In the genomic region with DNA sequence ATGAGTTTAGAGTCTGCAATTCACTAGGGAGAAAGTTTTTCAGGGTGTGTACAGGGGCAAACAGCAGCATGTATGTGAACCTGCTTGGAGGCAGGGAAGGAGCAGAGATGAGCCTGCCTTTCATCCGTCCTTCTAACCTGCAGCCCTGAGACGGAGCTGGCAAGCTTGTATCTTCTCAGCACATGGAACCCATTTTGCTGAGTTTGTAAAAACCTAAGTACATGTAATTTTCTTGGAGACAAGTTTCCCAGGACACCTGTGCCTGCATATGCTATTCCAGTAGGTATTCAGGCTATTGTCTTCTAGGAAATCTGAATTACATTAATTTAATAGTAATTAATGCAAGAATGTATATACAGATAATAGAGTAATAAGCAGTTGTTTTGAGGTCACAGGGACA, we compare ENCODE assay signal across 20 cellular contexts. TPM values are rescaled to one million over a fixed set of nuclear protein-coding genes. Genes with fewer than 3 reads are reported as not detected.
A peak's percentile ranks its signal among the peaks of the same experiment; 100 is the strongest.
DNase-seq lines count a peak whose midpoint lies in the region; ATAC-seq, FAIRE-seq and TF ChIP-seq lines count a peak whose summit lies in the region.
"Had no signal": no experiment of that assay in that cellular context is flagged by ENCODE, and none has a peak within 500 bp of the region (broad histone marks: within the 10 kb centered on the region; RNA-seq: fewer than 3 reads in every experiment).

No MANE protein-coding gene starts in this region.

- no peak overlapping the region for H2BK12ac ChIP-seq in trophoblast cell (ENCODE audit: low read length)

- TF ChIP-seq RAD21 in A549 (conservative IDR thresholded peaks at IDR 0.05 in 1 of 2, IDR thresholded peaks at IDR 0.05 in 1 of 2), result no peak
- TF ChIP-seq RAD21 in IMR-90 (IDR thresholded peaks at IDR 0.05; ENCODE audit: low read length), result no peak

- no peaks in the 10 kb centered on the region for H3K4me1 ChIP-seq in A549
- no peaks in the 10 kb centered on the region for H3K4me1 ChIP-seq in IMR-90 (ENCODE audit: control insufficient read depth, insufficient read depth, low read length)
- no peaks in the 10 kb centered on the region for H3K4me1 ChIP-seq in trophoblast cell (ENCODE audit: control insufficient read depth in 1 of 2, insufficient read depth in 2 of 2, low read length in 2 of 2)
- H3K4me1 ChIP-seq: BLaER1 treated with 17β-estradiol and CSF1 and Interleukin-3, amounts not matched to agents 10 nM and 100 nM; Caco-2 had no signal

- H3K4me2 ChIP-seq in A549 (no peak overlapping the region), IMR-90 (ENCODE audit: low read depth, low read length) (no peak overlapping the region), trophoblast cell (ENCODE audit: low read length) (no peak overlapping the region)
- H3K4me2 ChIP-seq: BLaER1 treated with 17β-estradiol and CSF1 and Interleukin-3, amounts not matched to agents 10 nM and 100 nM had no signal

- no peak overlapping the region for H4K12ac ChIP-seq in trophoblast cell (ENCODE audit: low read depth, low read length)

- no peaks in the 10 kb centered on the region for H3K79me1 ChIP-seq in IMR-90 (ENCODE audit: low read depth in 1 of 2, low read length in 2 of 2)
- no peaks in the 10 kb centered on the region for H3K79me1 ChIP-seq in trophoblast cell (ENCODE audit: low read length)

- WGBS in A549 (ENCODE audit: missing lambda C conversion rate), result 62% methylated on average over 2 of the region's 2 CpGs
- WGBS in IMR-90 (ENCODE audit: extremely low coverage in 2 of 2, insufficient read length in 1 of 2), 2 experiments, result no CpG with 5 or more reads among the region's 2 CpGs
- no CpG with 5 or more reads among the region's 2 CpGs for WGBS in trophoblast cell (ENCODE audit: extremely low coverage, insufficient coverage, insufficient read length)

- H4K8ac ChIP-seq in IMR-90 (ENCODE audit: low read depth in 2 of 2, low read length in 2 of 2) (no peak overlapping the region), trophoblast cell (ENCODE audit: low read depth, low read length) (no peak overlapping the region)

- no peak for FAIRE-seq in A549 (lab: Jason Lieb, UNC)
- FAIRE-seq: A204.1, D721Med, G401.6, GM12891, GM19239 had no signal

- H4K20me1 ChIP-seq in IMR-90 (ENCODE audit: insufficient read depth, low read length), result no peaks in the 10 kb centered on the region
- H4K20me1 ChIP-seq: BLaER1 treated with 17β-estradiol and CSF1 and Interleukin-3, amounts not matched to agents 10 nM and 100 nM had no signal

- no TSS peak for BruUV-seq in IMR-90 (replicated peaks; lab: Mats Ljungman, UMichigan)

- H3K4ac ChIP-seq in IMR-90 (ENCODE audit: low read depth, low read length) (no peak overlapping the region), trophoblast cell (ENCODE audit: low read depth, low read length) (no peak overlapping the region)

- dilution Hi-C loops in IMR-90 (cut with HindIII; ENCODE audit: low sequenced_read_pairs, unreplicated experiment), result no loop called here

- H3K18ac ChIP-seq in IMR-90 (ENCODE audit: low read depth, low read length), result no peak overlapping the region
- H3K18ac ChIP-seq in trophoblast cell (ENCODE audit: low read length), result no peak overlapping the region

- H3K14ac ChIP-seq in IMR-90 (replicated peaks; ENCODE audit: low read depth, low read length), result no peak overlapping the region
- H3K14ac ChIP-seq in trophoblast cell (ENCODE audit: low read length), result no peak overlapping the region

- H4K5ac ChIP-seq in IMR-90 (ENCODE audit: low read depth, low read length), result no peak overlapping the region

- H4K91ac ChIP-seq in IMR-90 (ENCODE audit: insufficient read depth, low read depth, low read length), result no peak overlapping the region
- no peak overlapping the region for H4K91ac ChIP-seq in trophoblast cell (ENCODE audit: low read depth, low read length)

- H3K27ac ChIP-seq in A549, result no peak overlapping the region
- no peak overlapping the region for H3K27ac ChIP-seq in IMR-90 (ENCODE audit: insufficient read depth, low read length)
- no peak overlapping the region for H3K27ac ChIP-seq in trophoblast cell (ENCODE audit: low read depth, low read length)
- H3K27ac ChIP-seq: BLaER1 treated with 17β-estradiol and CSF1 and Interleukin-3, amounts not matched to agents 10 nM and 100 nM; C4-2B had no signal

- no peaks in the 10 kb centered on the region for H3K9me1 ChIP-seq in IMR-90 (ENCODE audit: insufficient read depth, low read length)

- H3K23ac ChIP-seq in IMR-90 (ENCODE audit: low read depth, low read length) (no peak overlapping the region), trophoblast cell (ENCODE audit: low read length) (peak overlapping the region; percentile 46)

- H3K9me3 ChIP-seq in A549, result no peaks in the 10 kb centered on the region
- no peaks in the 10 kb centered on the region for H3K9me3 ChIP-seq in IMR-90 (ENCODE audit: control insufficient read depth, insufficient read depth, low read length)
- H3K9me3 ChIP-seq in trophoblast cell (ENCODE audit: insufficient read depth, low read depth, low read length), result no peaks in the 10 kb centered on the region
- H3K9me3 ChIP-seq: Caco-2 had no signal

- H3K4me3 ChIP-seq in A549, result no peak overlapping the region
- H3K4me3 ChIP-seq in IMR-90 (ENCODE audit: insufficient read depth, low read depth, low read length), result no peak overlapping the region
- no peak overlapping the region for H3K4me3 ChIP-seq in trophoblast cell (ENCODE audit: low read depth, low read length)
- H3K4me3 ChIP-seq: BLaER1 treated with 17β-estradiol and CSF1 and Interleukin-3, amounts not matched to agents 10 nM and 100 nM had no signal

- H2BK120ac ChIP-seq in IMR-90 (ENCODE audit: low read depth, low read length) (no peak overlapping the region), trophoblast cell (ENCODE audit: insufficient read depth, low read length, poor library complexity) (no peak overlapping the region)

- in situ Hi-C loops in IMR-90 (cut with MboI; ENCODE audit: low sequenced_read_pairs), result no loop called here

- no peak overlapping the region for H3K56ac ChIP-seq in IMR-90 (ENCODE audit: extremely low read depth, insufficient read depth, low read length)

- intact Hi-C loops in IMR-90 (cut with micrococcal nuclease), result no loop called here

- ATAC-seq in A549 (no peak), IMR-90 (ENCODE audit: low read depth) (no peak), HG03469 (IDR thresholded peaks at IDR 0.05; ENCODE audit: unreplicated experiment) (no peak)
- ATAC-seq: CD8-positive, alpha-beta T cell had no signal

- no peak overlapping the region for H2BK20ac ChIP-seq in IMR-90 (ENCODE audit: low read depth, low read length)

- H3K36me3 ChIP-seq in IMR-90 (ENCODE audit: control insufficient read depth, insufficient read depth, low read length) (no peaks in the 10 kb centered on the region), trophoblast cell (ENCODE audit: control insufficient read depth in 1 of 2, insufficient read depth in 2 of 2, low read length in 2 of 2) (no peaks in the 10 kb centered on the region)
- H3K36me3 ChIP-seq: BLaER1 treated with 17β-estradiol and CSF1 and Interleukin-3, amounts not matched to agents 10 nM and 100 nM had no signal

- no peak for TF ChIP-seq CTCF in A549 (IDR thresholded peaks at IDR 0.05)
- TF ChIP-seq CTCF in IMR-90 (conservative IDR thresholded peaks at IDR 0.05; ENCODE audit: low read depth, low read length), result no peak

- no peak overlapping the region for H2AK9ac ChIP-seq in IMR-90 (replicated peaks; ENCODE audit: low read depth, low read length, poor library complexity)

- no peak for TF ChIP-seq POLR2A in A549 (IDR thresholded peaks at IDR 0.05; ENCODE audit: low read length)
- TF ChIP-seq POLR2A in IMR-90 (IDR thresholded peaks at IDR 0.05; ENCODE audit: low read depth, low read length), result no peak

- TF ChIP-seq EP300 in A549 (IDR thresholded peaks at IDR 0.05), result no peak

- no peak for DNase-seq in A549 (ENCODE audit: low read depth in 1 of 2, low spot score in 1 of 2)
- no peak for DNase-seq in IMR-90
- no peak for DNase-seq in trophoblast cell
- no peak for DNase-seq in NCI-H1694 (lab: John Stamatoyannopoulos, UW)
- DNase-seq: 8988T; AML-193; Caco-2; Calu3; CD4-positive, alpha-beta T cell; CD8-positive, alpha-beta T cell; DMS79 treated with DMSO at 0.1 percent for 48 hours; GF-D8 had no signal

- CTCF ChIA-PET in A549 (lab: Yijun Ruan, JAX), result no interaction called here
- CTCF ChIA-PET in IMR-90 (lab: Yijun Ruan, JAX), result interaction anchor here (0.7 to 0.9 kb wide), 2 partner anchors 17 to 136 kb away, joined by 3 to 4 read pairs; no protein-coding TSS in a partner anchor

- H3K79me2 ChIP-seq in trophoblast cell (ENCODE audit: control insufficient read depth, insufficient read depth, low read length, poor library complexity), result no peaks in the 10 kb centered on the region

- H2AK5ac ChIP-seq in IMR-90 (ENCODE audit: low read depth, low read length) (no peak overlapping the region), trophoblast cell (ENCODE audit: low read length) (no peak overlapping the region)

- no peak overlapping the region for H3K9ac ChIP-seq in IMR-90 (ENCODE audit: low read depth, low read length)
- no peak overlapping the region for H3K9ac ChIP-seq in trophoblast cell (ENCODE audit: low read length)
- H3K9ac ChIP-seq: BLaER1 treated with 17β-estradiol and CSF1 and Interleukin-3, amounts not matched to agents 10 nM and 100 nM had no signal

- no peak overlapping the region for H2BK15ac ChIP-seq in IMR-90 (ENCODE audit: low read depth, low read length)

- H3K27me3 ChIP-seq in IMR-90 (ENCODE audit: control insufficient read depth, insufficient read depth, low read length) (no peaks in the 10 kb centered on the region), trophoblast cell (ENCODE audit: insufficient read depth, low read length) (no peaks in the 10 kb centered on the region)
- H3K27me3 ChIP-seq: BLaER1 treated with 17β-estradiol and CSF1 and Interleukin-3, amounts not matched to agents 10 nM and 100 nM had no signal

- H2BK5ac ChIP-seq in IMR-90 (ENCODE audit: low read depth, low read length, poor library complexity, severe bottlenecking) (no peak overlapping the region), trophoblast cell (ENCODE audit: low read depth, low read length, poor library complexity) (no peak overlapping the region)

- no peak overlapping the region for H2AFZ ChIP-seq in IMR-90 (replicated peaks; ENCODE audit: low read length, poor library complexity)
- no peak overlapping the region for H2AFZ ChIP-seq in trophoblast cell (ENCODE audit: insufficient read depth, low read length, poor library complexity)

- POLR2A ChIA-PET in A549 (lab: Yijun Ruan, JAX) (no interaction called here), IMR-90 (lab: Charles Lee; ENCODE audit: unreplicated experiment) (no interaction called here)

RNA-seq across cellular contexts. Expression of gene MOXD1, which starts 28.8 kb away (rescaled TPM):
- 1.4 and 1.5 TPM in 2 replicates for polyA plus RNA-seq in A549 (2011; rRNA removed)
- polyA plus RNA-seq in A549 (2012; cell fraction: cytosol; rRNA removed), result 0.32 and 0.39 TPM in 2 replicates
- polyA plus RNA-seq in A549 (2012; cell fraction: nucleus; rRNA removed), result 0.23 and 0.43 TPM in 2 replicates
- 2.4 to 3.0 TPM (median 2.6 TPM) in 3 replicates for polyA plus RNA-seq in A549 (2017; fragmentation: RNase III; extraction: RNeasy Plus Mini Kit Qiagen cat#74134 plus additional on column Dnase treatment)
- 0.50 and 1.1 TPM in 2 replicates for polyA minus RNA-seq in A549 (2011; rRNA and poly(A)+ RNA removed)
- total RNA-seq in IMR-90 (2012; rRNA removed), result 10.0 and 10.6 TPM in 2 replicates
- 16.5 and 19.4 TPM in 2 replicates for polyA plus RNA-seq in IMR-90 (2012; rRNA removed)
- 9.7 and 11.3 TPM in 2 replicates for polyA plus RNA-seq in IMR-90 (2012; cell fraction: cytosol; rRNA removed)
- 2.0 and 13.7 TPM in 2 replicates for polyA plus RNA-seq in IMR-90 (2012; cell fraction: nucleus; rRNA removed; ENCODE audit: low replicate concordance)
- polyA plus RNA-seq in trophoblast cell (2013), result 0.78 and 0.82 TPM in 2 replicates
- total RNA-seq: CD4-positive, alpha-beta T cell; CD8-positive, alpha-beta T cell had no signal
